ENCODE assay signal across 16 cellular contexts in genomic region chr15:55660153-55660552, GRCh38.
DNase-seq lines count a peak whose midpoint lies in the region; ATAC-seq and TF ChIP-seq lines count a peak whose summit lies in the region.
"Had no signal": no experiment of that assay in that cellular context is flagged by ENCODE, and none has a peak within 500 bp of the region (broad histone marks: within the 10 kb centered on the region; RNA-seq: fewer than 3 reads in every experiment).

No MANE protein-coding gene starts in this region.

- H3K9me2 ChIP-seq in GM23338 (ENCODE audit: insufficient read depth) (no peaks in the 10 kb centered on the region), Loucy (replicated peaks; ENCODE audit: low read depth, low read length) (no peaks in the 10 kb centered on the region), hepatocyte (replicated peaks; ENCODE audit: insufficient read depth) (no peaks in the 10 kb centered on the region)

- no peaks in the 10 kb centered on the region for H3K27me3 ChIP-seq in GM23338 (ENCODE audit: insufficient read depth)
- no peaks in the 10 kb centered on the region for H3K27me3 ChIP-seq in Loucy (ENCODE audit: insufficient read depth, low read length, poor library complexity, severe bottlenecking)
- no peaks in the 10 kb centered on the region for H3K27me3 ChIP-seq in hepatocyte
- no peaks in the 10 kb centered on the region for H3K27me3 ChIP-seq in osteoblast (ENCODE audit: insufficient read depth, low read length)

- H3K9me3 Mint-ChIP-seq in GM23338 = no peaks in the 10 kb centered on the region
- H3K9me3 Mint-ChIP-seq: CD4-positive, CD25-positive, alpha-beta regulatory T cell had no signal

- no peak overlapping the region for H3K27ac Mint-ChIP-seq in GM23338

- H4K20me1 ChIP-seq in GM23338 (replicated peaks; ENCODE audit: insufficient read depth) (no peaks in the 10 kb centered on the region), Loucy (ENCODE audit: insufficient read depth, low read length, poor library complexity, severe bottlenecking) (no peaks in the 10 kb centered on the region), hepatocyte (ENCODE audit: insufficient read depth, poor library complexity, severe bottlenecking) (no peaks in the 10 kb centered on the region), osteoblast (ENCODE audit: insufficient read depth, low read length) (no peaks in the 10 kb centered on the region)

- H3K27me3 Mint-ChIP-seq in GM23338 (ENCODE audit: insufficient read depth, low read depth, poor library complexity) = peaks cover 8% of the 10 kb centered on the region

- H2AFZ ChIP-seq in GM23338 = no peak overlapping the region
- H2AFZ ChIP-seq in Loucy (ENCODE audit: low read length) = 0 out of 2 replicates have a peak overlapping the region, but pooled peaks have one; percentile 1
- H2AFZ ChIP-seq in hepatocyte = peak overlapping the region; percentile 3
- H2AFZ ChIP-seq in osteoblast (ENCODE audit: low read length) = peak overlapping the region; percentile 50

- no peaks in the 10 kb centered on the region for H3F3A ChIP-seq in GM23338 (replicated peaks; ENCODE audit: low read depth)
- no peaks in the 10 kb centered on the region for H3F3A ChIP-seq in Loucy (ENCODE audit: low read depth)

- peaks cover 40% of the 10 kb centered on the region for H3K4me1 Mint-ChIP-seq in GM23338
- H3K4me1 Mint-ChIP-seq: CD4-positive, CD25-positive, alpha-beta regulatory T cell had no signal

- H3K4me2 ChIP-seq in GM23338 (peak overlapping the region; percentile 13), Loucy (ENCODE audit: low read depth, low read length, poor library complexity, severe bottlenecking) (no peak overlapping the region), hepatocyte (no peak overlapping the region), osteoblast (ENCODE audit: insufficient read depth, low read length) (no peak overlapping the region)

- TF ChIP-seq CTCF in GM23338 (conservative IDR thresholded peaks at IDR 0.05; ENCODE audit: low read depth in 2 of 2) = no peak
- no peak for TF ChIP-seq CTCF in Loucy (conservative IDR thresholded peaks at IDR 0.05; ENCODE audit: low read length)
- TF ChIP-seq CTCF in hepatocyte (IDR thresholded peaks at IDR 0.05; ENCODE audit: poor library complexity) = no peak
- TF ChIP-seq CTCF in osteoblast (IDR thresholded peaks at IDR 0.05; ENCODE audit: extremely low read depth, low read depth, low read length) = no peak

- H3K4me3 Mint-ChIP-seq in GM23338 = no peak overlapping the region
- H3K4me3 Mint-ChIP-seq: CD4-positive, CD25-positive, alpha-beta regulatory T cell had no signal

- 65% methylated on average over 5 of the region's 5 CpGs for WGBS in hepatocyte (ENCODE audit: low lambda C conversion rate, missing lambda C conversion rate)

- no peak overlapping the region for H3K4me3 ChIP-seq in GM23338
- no peak overlapping the region for H3K4me3 ChIP-seq in Loucy (ENCODE audit: low read length, poor library complexity, severe bottlenecking)
- H3K4me3 ChIP-seq in hepatocyte = no peak overlapping the region
- no peak overlapping the region for H3K4me3 ChIP-seq in osteoblast (ENCODE audit: insufficient read depth, low read length)

- H3K79me2 ChIP-seq in GM23338 (replicated peaks; ENCODE audit: insufficient read depth) = no peaks in the 10 kb centered on the region
- H3K79me2 ChIP-seq in Loucy (ENCODE audit: insufficient read depth, low read length) = no peaks in the 10 kb centered on the region
- H3K79me2 ChIP-seq in hepatocyte = no peaks in the 10 kb centered on the region
- no peaks in the 10 kb centered on the region for H3K79me2 ChIP-seq in osteoblast (ENCODE audit: insufficient read depth, low read length)

- no peaks in the 10 kb centered on the region for H3K36me3 Mint-ChIP-seq in GM23338 (ENCODE audit: low read depth)
- H3K36me3 Mint-ChIP-seq: CD4-positive, CD25-positive, alpha-beta regulatory T cell had no signal

- H3K27ac ChIP-seq in GM23338 (ENCODE audit: low read depth) (no peak overlapping the region), hepatocyte (no peak overlapping the region), osteoblast (ENCODE audit: low read depth, low read length) (no peak overlapping the region)
- H3K27ac ChIP-seq: HL-60 had no signal

- no peaks in the 10 kb centered on the region for H3K9me3 ChIP-seq in Loucy (ENCODE audit: insufficient read depth, low read depth, low read length)
- no peaks in the 10 kb centered on the region for H3K9me3 ChIP-seq in hepatocyte (ENCODE audit: low read depth)
- H3K9me3 ChIP-seq in osteoblast (ENCODE audit: low read depth, low read length) = no peaks in the 10 kb centered on the region

- no peak overlapping the region for H3K9ac ChIP-seq in Loucy (ENCODE audit: low read depth, low read length, poor library complexity, severe bottlenecking)

- DNase-seq in GM23338 (ENCODE audit: low spot score) = peak; percentile 30
- no peak for DNase-seq in hepatocyte (ENCODE audit: low spot score)
- DNase-seq in osteoblast (ENCODE audit: insufficient read length, low spot score, missing footprints) = no peak
- DNase-seq in activated naive CD4-positive, alpha-beta T cell (lab: John Stamatoyannopoulos, UW) = no peak
- no peak for DNase-seq in anterior cingulate cortex (lab: John Stamatoyannopoulos, UW)
- DNase-seq: ACHN; CD4-positive, CD25-positive, alpha-beta regulatory T cell; DMS53; MM.1S; NCI-H1105; NCI-H1694 treated with DMSO at 0.1 percent for 48 hours; NCI-H2171 treated with DMSO at 0.1 percent for 48 hours; NCI-H510A treated with DMSO at 0.1 percent for 48 hours had no signal

- ATAC-seq in GM23338 (no peak; the same call in 2 of the 3 replicates), GM19035 (IDR thresholded peaks at IDR 0.05; ENCODE audit: unreplicated experiment) (no peak)

- H3K36me3 ChIP-seq in GM23338 (ENCODE audit: insufficient read depth) = no peaks in the 10 kb centered on the region
- H3K36me3 ChIP-seq in Loucy (ENCODE audit: insufficient read depth, low read length) = no peaks in the 10 kb centered on the region
- no peaks in the 10 kb centered on the region for H3K36me3 ChIP-seq in hepatocyte (replicated peaks; ENCODE audit: insufficient read depth, low read depth)
- H3K36me3 ChIP-seq in osteoblast (ENCODE audit: insufficient read depth, low read length) = no peaks in the 10 kb centered on the region

- H3K4me1 ChIP-seq in GM23338 (ENCODE audit: insufficient read depth) = peaks cover 38% of the 10 kb centered on the region
- no peaks in the 10 kb centered on the region for H3K4me1 ChIP-seq in Loucy (ENCODE audit: insufficient read depth, low read length, poor library complexity, severe bottlenecking)
- peaks cover 14% of the 10 kb centered on the region for H3K4me1 ChIP-seq in hepatocyte (ENCODE audit: insufficient read depth)
- peaks cover 3% of the 10 kb centered on the region for H3K4me1 ChIP-seq in osteoblast (ENCODE audit: insufficient read depth, low read length)

TF ChIP-seq in GM23338, 12 proteins besides CTCF, POLR2A, EP300 and RAD21:
- TF ChIP-seq NANOG (IDR thresholded peaks at IDR 0.05; ENCODE audit: borderline replicate concordance) (no peak), ETS1 (IDR thresholded peaks at IDR 0.05) (no peak), EZH2phosphoT487 (IDR thresholded peaks at IDR 0.05; ENCODE audit: unreplicated experiment) (no peak), ZNF114 (CRISPR knock-in tag; IDR thresholded peaks at IDR 0.05) (no peak), REST (IDR thresholded peaks at IDR 0.05; ENCODE audit: unreplicated experiment) (no peak)
